2 cellular contexts compared by ENCODE assay signal in the genomic region with DNA sequence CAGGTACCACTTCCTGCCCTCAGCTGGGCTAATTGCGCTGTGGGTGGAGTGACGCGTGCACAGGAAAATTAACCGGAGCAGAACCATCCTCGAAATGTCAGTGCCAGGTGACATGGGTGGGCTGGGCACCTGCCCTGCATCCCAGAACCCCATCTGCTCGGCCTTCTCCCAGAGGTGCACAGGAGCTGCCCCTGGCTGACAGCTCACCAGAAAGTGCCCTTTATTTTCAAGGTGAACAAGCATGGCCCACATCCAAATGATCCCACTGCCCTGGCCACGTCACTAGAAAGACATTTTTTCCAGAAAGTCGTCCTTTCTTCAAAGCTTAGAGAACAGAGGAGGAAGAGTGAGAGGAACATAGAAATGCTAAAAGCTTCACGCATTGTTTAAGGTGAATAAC.
A peak's percentile ranks its signal among the peaks of the same experiment; 100 is the strongest.
TF ChIP-seq lines count a peak whose summit lies in the region.

No MANE protein-coding gene starts in this region.

TF ChIP-seq in A549, 52 proteins besides CTCF, POLR2A, EP300 and RAD21:
- no peak for TF ChIP-seq FOSB (CRISPR knock-in tag; IDR thresholded peaks at IDR 0.05)
- TF ChIP-seq, protein P1, sequence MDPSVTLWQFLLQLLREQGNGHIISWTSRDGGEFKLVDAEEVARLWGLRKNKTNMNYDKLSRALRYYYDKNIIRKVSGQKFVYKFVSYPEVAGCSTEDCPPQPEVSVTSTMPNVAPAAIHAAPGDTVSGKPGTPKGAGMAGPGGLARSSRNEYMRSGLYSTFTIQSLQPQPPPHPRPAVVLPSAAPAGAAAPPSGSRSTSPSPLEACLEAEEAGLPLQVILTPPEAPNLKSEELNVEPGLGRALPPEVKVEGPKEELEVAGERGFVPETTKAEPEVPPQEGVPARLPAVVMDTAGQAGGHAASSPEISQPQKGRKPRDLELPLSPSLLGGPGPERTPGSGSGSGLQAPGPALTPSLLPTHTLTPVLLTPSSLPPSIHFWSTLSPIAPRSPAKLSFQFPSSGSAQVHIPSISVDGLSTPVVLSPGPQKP (IDR thresholded peaks at IDR 0.05; ENCODE audit: low read depth, low read length) = no peak
- TF ChIP-seq ZC3H11A (IDR thresholded peaks at IDR 0.05) = no peak
- TF ChIP-seq CBX8 (IDR thresholded peaks at IDR 0.05) = no peak
- no peak for TF ChIP-seq EHF (CRISPR knock-in tag; IDR thresholded peaks at IDR 0.05)
- TF ChIP-seq, protein P2, sequence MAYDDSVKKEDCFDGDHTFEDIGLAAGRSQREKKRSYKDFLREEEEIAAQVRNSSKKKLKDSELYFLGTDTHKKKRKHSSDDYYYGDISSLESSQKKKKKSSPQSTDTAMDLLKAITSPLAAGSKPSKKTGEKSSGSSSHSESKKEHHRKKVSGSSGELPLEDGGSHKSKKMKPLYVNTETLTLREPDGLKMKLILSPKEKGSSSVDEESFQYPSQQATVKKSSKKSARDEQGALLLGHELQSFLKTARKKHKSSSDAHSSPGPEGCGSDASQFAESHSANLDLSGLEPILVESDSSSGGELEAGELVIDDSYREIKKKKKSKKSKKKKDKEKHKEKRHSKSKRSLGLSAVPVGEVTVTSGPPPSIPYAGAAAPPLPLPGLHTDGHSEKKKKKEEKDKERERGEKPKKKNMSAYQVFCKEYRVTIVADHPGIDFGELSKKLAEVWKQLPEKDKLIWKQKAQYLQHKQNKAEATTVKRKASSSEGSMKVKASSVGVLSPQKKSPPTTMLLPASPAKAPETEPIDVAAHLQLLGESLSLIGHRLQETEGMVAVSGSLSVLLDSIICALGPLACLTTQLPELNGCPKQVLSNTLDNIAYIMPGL (CRISPR knock-in tag; IDR thresholded peaks at IDR 0.05; ENCODE audit: borderline replicate concordance) = no peak
- TF ChIP-seq, protein P3, sequence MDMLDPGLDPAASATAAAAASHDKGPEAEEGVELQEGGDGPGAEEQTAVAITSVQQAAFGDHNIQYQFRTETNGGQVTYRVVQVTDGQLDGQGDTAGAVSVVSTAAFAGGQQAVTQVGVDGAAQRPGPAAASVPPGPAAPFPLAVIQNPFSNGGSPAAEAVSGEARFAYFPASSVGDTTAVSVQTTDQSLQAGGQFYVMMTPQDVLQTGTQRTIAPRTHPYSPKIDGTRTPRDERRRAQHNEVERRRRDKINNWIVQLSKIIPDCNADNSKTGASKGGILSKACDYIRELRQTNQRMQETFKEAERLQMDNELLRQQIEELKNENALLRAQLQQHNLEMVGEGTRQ (IDR thresholded peaks at IDR 0.05) = no peak
- TF ChIP-seq, protein P4, sequence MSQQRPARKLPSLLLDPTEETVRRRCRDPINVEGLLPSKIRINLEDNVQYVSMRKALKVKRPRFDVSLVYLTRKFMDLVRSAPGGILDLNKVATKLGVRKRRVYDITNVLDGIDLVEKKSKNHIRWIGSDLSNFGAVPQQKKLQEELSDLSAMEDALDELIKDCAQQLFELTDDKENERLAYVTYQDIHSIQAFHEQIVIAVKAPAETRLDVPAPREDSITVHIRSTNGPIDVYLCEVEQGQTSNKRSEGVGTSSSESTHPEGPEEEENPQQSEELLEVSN (IDR thresholded peaks at IDR 0.05; ENCODE audit: borderline replicate concordance, low read depth) = no peak; the same call in 1 of the 2 replicates
- no peak for TF ChIP-seq HOXB5 (CRISPR knock-in tag; IDR thresholded peaks at IDR 0.05)
- no peak for TF ChIP-seq CBX2 (IDR thresholded peaks at IDR 0.05; ENCODE audit: borderline replicate concordance, low read depth)
- no peak for TF ChIP-seq ZSCAN20 (CRISPR knock-in tag; IDR thresholded peaks at IDR 0.05)
- no peak for TF ChIP-seq HOXA7 (CRISPR knock-in tag; IDR thresholded peaks at IDR 0.05)
- TF ChIP-seq MAFK (IDR thresholded peaks at IDR 0.05; ENCODE audit: partially characterized antibody) = no peak
- TF ChIP-seq GATA3 (IDR thresholded peaks at IDR 0.05; ENCODE audit: borderline replicate concordance) = no peak
- TF ChIP-seq, protein P5, sequence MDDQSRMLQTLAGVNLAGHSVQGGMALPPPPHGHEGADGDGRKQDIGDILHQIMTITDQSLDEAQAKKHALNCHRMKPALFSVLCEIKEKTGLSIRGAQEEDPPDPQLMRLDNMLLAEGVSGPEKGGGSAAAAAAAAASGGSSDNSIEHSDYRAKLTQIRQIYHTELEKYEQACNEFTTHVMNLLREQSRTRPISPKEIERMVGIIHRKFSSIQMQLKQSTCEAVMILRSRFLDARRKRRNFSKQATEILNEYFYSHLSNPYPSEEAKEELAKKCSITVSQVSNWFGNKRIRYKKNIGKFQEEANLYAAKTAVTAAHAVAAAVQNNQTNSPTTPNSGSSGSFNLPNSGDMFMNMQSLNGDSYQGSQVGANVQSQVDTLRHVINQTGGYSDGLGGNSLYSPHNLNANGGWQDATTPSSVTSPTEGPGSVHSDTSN (IDR thresholded peaks at IDR 0.05) = no peak
- TF ChIP-seq ESRRA (IDR thresholded peaks at IDR 0.05; ENCODE audit: borderline replicate concordance, low read length) = no peak

TF ChIP-seq in HCT116, 20 proteins besides CTCF, POLR2A, EP300 and RAD21:
- TF ChIP-seq JUND (IDR thresholded peaks at IDR 0.05) (no peak), TCF7L2 (IDR thresholded peaks at IDR 0.05; ENCODE audit: borderline replicate concordance, extremely low read depth, insufficient read depth, insufficient read length) (peak; percentile 43)
